In genomic region chr12:2292560-2292959, GRCh38 we compare ENCODE assay signal across 14 cellular contexts.
"Had no signal": no experiment of that assay in that cellular context is flagged by ENCODE, and none has a peak within 500 bp of the region (broad histone marks: within the 10 kb centered on the region; RNA-seq: fewer than 3 reads in every experiment).

No MANE protein-coding gene starts in this region.

- H3K9ac ChIP-seq: parathyroid adenoma had no signal

- DNase-seq: activated gamma-delta T cell treated with Interleukin-2 at 50 U/mL for 16 hours; activated naive CD8-positive, alpha-beta T cell treated with anti-CD3 and anti-CD28 coated beads, Interleukin-2, amount 10 ng/mL, durations not matched to agents 7 days and 5 days; activated T-cell treated with anti-CD3 and anti-CD28 coated beads, Interleukin-2, amount 50 U/mL, for 24 hours; aorta; hippocampal formation; kidney glomerular epithelial cell; naive B cell; retina had no signal

- H3K36me3 Mint-ChIP-seq: activated naive CD8-positive, alpha-beta T cell treated with anti-CD3 and anti-CD28 coated beads, Interleukin-2, amount 10 ng/mL, durations not matched to agents 7 days and 5 days; naive B cell; stimulated activated effector memory CD8-positive, alpha-beta T cell treated with anti-CD3 and anti-CD28 coated beads, Interleukin-12 subunit alpha, Interleukin-12 subunit beta, amount 100 ng/mL, for 72 hours had no signal

- H3K27ac Mint-ChIP-seq: activated naive CD8-positive, alpha-beta T cell treated with anti-CD3 and anti-CD28 coated beads, Interleukin-2, amount 10 ng/mL, durations not matched to agents 7 days and 5 days; activated T-cell treated with anti-CD3 and anti-CD28 coated beads, Interleukin-2, amount 50 U/mL, for 24 hours; naive B cell; stimulated activated effector memory CD8-positive, alpha-beta T cell treated with anti-CD3 and anti-CD28 coated beads, Interleukin-12 subunit alpha, Interleukin-12 subunit beta, amount 100 ng/mL, for 72 hours; T-helper 2 cell treated with Interferon-gamma antibody and Interleukin-4, amounts not matched to agents 5 μg/mL and 100 μg/mL, for 36 hours had no signal

- ATAC-seq: stimulated activated effector memory CD8-positive, alpha-beta T cell treated with anti-CD3 and anti-CD28 coated beads, Interleukin-12 subunit alpha, Interleukin-12 subunit beta, amount 100 ng/mL, for 72 hours had no signal

- H3K4me3 Mint-ChIP-seq: activated naive CD8-positive, alpha-beta T cell treated with anti-CD3 and anti-CD28 coated beads, Interleukin-2, amount 10 ng/mL, durations not matched to agents 7 days and 5 days; activated T-cell treated with anti-CD3 and anti-CD28 coated beads, Interleukin-2, amount 50 U/mL, for 24 hours; naive B cell; stimulated activated effector memory CD8-positive, alpha-beta T cell treated with anti-CD3 and anti-CD28 coated beads, Interleukin-12 subunit alpha, Interleukin-12 subunit beta, amount 100 ng/mL, for 72 hours; T-helper 2 cell treated with Interferon-gamma antibody and Interleukin-4, amounts not matched to agents 5 μg/mL and 100 μg/mL, for 36 hours had no signal

- H3K36me3 ChIP-seq: tibial nerve had no signal

- H3K27ac ChIP-seq: parathyroid adenoma, tibial nerve had no signal

- H3K27me3 ChIP-seq: tibial nerve had no signal

- H3K9me3 ChIP-seq: tibial nerve had no signal

- H3K9me3 Mint-ChIP-seq: activated naive CD8-positive, alpha-beta T cell treated with anti-CD3 and anti-CD28 coated beads, Interleukin-2, amount 10 ng/mL, durations not matched to agents 7 days and 5 days; activated T-cell treated with anti-CD3 and anti-CD28 coated beads, Interleukin-2, amount 50 U/mL, for 24 hours; naive B cell; stimulated activated effector memory CD8-positive, alpha-beta T cell treated with anti-CD3 and anti-CD28 coated beads, Interleukin-12 subunit alpha, Interleukin-12 subunit beta, amount 100 ng/mL, for 72 hours; T-helper 2 cell treated with Interferon-gamma antibody and Interleukin-4, amounts not matched to agents 5 μg/mL and 100 μg/mL, for 36 hours had no signal

- H3K4me3 ChIP-seq: lung, smooth muscle cell, tibial nerve had no signal

- H3K4me1 ChIP-seq: parathyroid adenoma had no signal
